ENCODE assay signal across 19 cellular contexts in the genomic region with DNA sequence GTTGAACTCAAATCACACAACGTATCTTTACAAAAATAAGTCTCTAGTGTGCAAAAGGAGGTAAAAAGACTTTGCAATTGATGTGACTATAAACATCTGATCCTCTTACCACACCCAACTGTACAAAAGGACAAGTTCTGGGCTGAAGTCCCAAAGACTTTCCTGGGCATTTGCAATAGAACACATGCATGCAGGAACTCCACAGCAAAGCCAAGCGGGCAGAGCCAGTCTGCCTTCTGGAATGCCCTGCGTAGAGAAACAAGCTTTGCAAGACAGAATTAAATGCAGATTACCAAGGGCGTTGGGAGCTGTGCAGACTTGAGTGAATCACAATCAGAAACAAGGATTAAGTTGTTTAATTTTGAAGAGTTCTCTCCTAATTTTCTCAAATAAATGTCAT.
DNase-seq lines count a peak whose midpoint lies in the region; ATAC-seq, FAIRE-seq and TF ChIP-seq lines count a peak whose summit lies in the region.
"Had no signal": no experiment of that assay in that cellular context is flagged by ENCODE, and none has a peak within 500 bp of the region (broad histone marks: within the 10 kb centered on the region; RNA-seq: fewer than 3 reads in every experiment).

No MANE protein-coding gene starts in this region.

- no peak overlapping the region for H3K4me2 ChIP-seq in HepG2 (ENCODE audit: low read depth, low read length)
- H3K4me2 ChIP-seq: BLaER1 treated with 17β-estradiol and CSF1 and Interleukin-3, amounts not matched to agents 10 nM and 100 nM had no signal

- no peaks in the 10 kb centered on the region for H3K9me3 ChIP-seq in suprapubic skin
- H3K9me3 ChIP-seq in HepG2 (ENCODE audit: low read length), result no peaks in the 10 kb centered on the region
- H3K9me3 ChIP-seq: BLaER1 treated with 17β-estradiol and CSF1 and Interleukin-3, amounts not matched to agents 10 nM and 100 nM had no signal

- no peaks in the 10 kb centered on the region for H4K20me1 ChIP-seq in HepG2 (ENCODE audit: insufficient read depth, low read length)
- H4K20me1 ChIP-seq: BLaER1 treated with 17β-estradiol and CSF1 and Interleukin-3, amounts not matched to agents 10 nM and 100 nM had no signal

- TF ChIP-seq EP300 in suprapubic skin (IDR thresholded peaks at IDR 0.05), result no peak
- TF ChIP-seq EP300 in HepG2 (IDR thresholded peaks at IDR 0.05; ENCODE audit: low read depth in 2 of 2, low read length in 2 of 2), result no peak
- TF ChIP-seq EP300 in HepG2 (CRISPR knock-in tag; IDR thresholded peaks at IDR 0.05; ENCODE audit: borderline replicate concordance), result no peak

- no peak for TF ChIP-seq RAD21 in HepG2 (CRISPR knock-in tag; IDR thresholded peaks at IDR 0.05)

- CTCF ChIA-PET in HepG2 (lab: Yijun Ruan, JAX; ENCODE audit: low intra/inter-chr PET ratio, low total read pairs), result no interaction called here

- DNase-seq in Right ventricle myocardium inferior (ENCODE audit: missing footprints) (no peak), cardiac septum (ENCODE audit: low spot score) (no peak), fibroblast of gingiva (ENCODE audit: low read depth) (peak; percentile 81), medulla oblongata (ENCODE audit: extremely low spot score) (peak; percentile 57), suprapubic skin (ENCODE audit: low spot score in 2 of 2) (no peak), HepG2 (ENCODE audit: low spot score) (no peak)
- DNase-seq in activated T-cell treated with anti-CD3 and anti-CD28 coated beads, Interleukin-2, amount 50 U/mL, for 1 hour, result no peak
- DNase-seq: DND-41, HCEC 1CT, NCI-H1436, NCI-H2081, SIG-M5 had no signal

- H2AFZ ChIP-seq in HepG2 (ENCODE audit: low read length), result no peak overlapping the region

- no peak overlapping the region for H3K4me3 ChIP-seq in suprapubic skin
- no peak overlapping the region for H3K4me3 ChIP-seq in HepG2 (replicated peaks in 1 of 3; ENCODE audit: insufficient read depth in 1 of 3, low read depth in 2 of 3, low read length in 3 of 3)
- H3K4me3 ChIP-seq: BLaER1 treated with 17β-estradiol and CSF1 and Interleukin-3, amounts not matched to agents 10 nM and 100 nM had no signal

- TF ChIP-seq POLR2A in suprapubic skin (IDR thresholded peaks at IDR 0.05) (no peak), HepG2 (IDR thresholded peaks at IDR 0.05; ENCODE audit: insufficient read depth in 1 of 2, low read depth in 2 of 2, low read length in 2 of 2) (no peak)

- peak; percentile 86 for ATAC-seq in Right ventricle myocardium inferior
- no peak for ATAC-seq in HG02678 (IDR thresholded peaks at IDR 0.05; ENCODE audit: unreplicated experiment)
- ATAC-seq in HepG2, result no peak

- WGBS in suprapubic skin, result 39% methylated on average over 4 of the region's 4 CpGs
- WGBS in HepG2 (ENCODE audit: low lambda C conversion rate), result 3% methylated on average over 4 of the region's 4 CpGs

- POLR2A ChIA-PET in HepG2 (lab: Yijun Ruan, JAX), result no interaction called here

- H3K36me3 ChIP-seq in suprapubic skin, result no peaks in the 10 kb centered on the region
- no peaks in the 10 kb centered on the region for H3K36me3 ChIP-seq in HepG2 (replicated peaks in 1 of 2; ENCODE audit: control insufficient read depth in 1 of 2, insufficient read depth in 2 of 2, low read length in 2 of 2)
- H3K36me3 ChIP-seq: BLaER1 treated with 17β-estradiol and CSF1 and Interleukin-3, amounts not matched to agents 10 nM and 100 nM had no signal

- peaks cover 12% of the 10 kb centered on the region for H3K4me1 ChIP-seq in suprapubic skin
- H3K4me1 ChIP-seq in HepG2 (ENCODE audit: insufficient read depth, low read length), result no peaks in the 10 kb centered on the region

- BruUV-seq in HepG2 (replicated peaks; lab: Mats Ljungman, UMichigan), result no TSS peak

- intact Hi-C loops in Right ventricle myocardium inferior (cut with DNase I) (no loop called here), cardiac septum (cut with DNase I) (no loop called here), HepG2 (cut with micrococcal nuclease; ENCODE audit: unreplicated experiment) (no loop called here)

- FAIRE-seq in HepG2 (lab: Jason Lieb, UNC), result no peak
- FAIRE-seq: G401.6, GM12891, GM18507, RCC 7860 had no signal

- H3K79me2 ChIP-seq in HepG2 (ENCODE audit: insufficient read depth, low read length), result no peaks in the 10 kb centered on the region

- in situ Hi-C loops in HepG2 (cut with HindIII; ENCODE audit: extremely low pct_ligation_motif_present, low pct_unique_long_range_greater_than_20kb), result loop anchor here (10.0 to 25.0 kb wide), 2 partner anchors 277 to 334 kb away; no protein-coding TSS in a partner anchor

- no peaks in the 10 kb centered on the region for H3K27me3 ChIP-seq in suprapubic skin
- H3K27me3 ChIP-seq in HepG2 (ENCODE audit: control insufficient read depth in 1 of 2, insufficient read depth in 2 of 2, low read length in 2 of 2), result no peaks in the 10 kb centered on the region
- H3K27me3 ChIP-seq: BLaER1 treated with 17β-estradiol and CSF1 and Interleukin-3, amounts not matched to agents 10 nM and 100 nM had no signal

- H3K27ac ChIP-seq in suprapubic skin (peak overlapping the region; percentile 10), HepG2 (ENCODE audit: extremely low read length, insufficient read depth, low read length) (no peak overlapping the region)
- H3K27ac ChIP-seq: 22Rv1; BLaER1 treated with 17β-estradiol and CSF1 and Interleukin-3, amounts not matched to agents 10 nM and 100 nM had no signal

- TF ChIP-seq CTCF in suprapubic skin (IDR thresholded peaks at IDR 0.05), result no peak
- TF ChIP-seq CTCF in HepG2 (CRISPR knock-in tag; IDR thresholded peaks at IDR 0.05), result no peak

- H3K9ac ChIP-seq in HepG2 (ENCODE audit: insufficient read depth, low read depth, low read length), result no peak overlapping the region
- H3K9ac ChIP-seq: BLaER1 treated with 17β-estradiol and CSF1 and Interleukin-3, amounts not matched to agents 10 nM and 100 nM had no signal

TF ChIP-seq in HepG2, 621 proteins besides CTCF, POLR2A, EP300 and RAD21:
- TF ChIP-seq ZSCAN30 (CRISPR knock-in tag; IDR thresholded peaks at IDR 0.05) (no peak), RXRB (CRISPR knock-in tag; IDR thresholded peaks at IDR 0.05; ENCODE audit: borderline replicate concordance) (no peak), REL (CRISPR knock-in tag; conservative IDR thresholded peaks at IDR 0.05) (no peak), CBX1 (IDR thresholded peaks at IDR 0.05; ENCODE audit: low read depth) (no peak), ISL2 (CRISPR knock-in tag; IDR thresholded peaks at IDR 0.05) (no peak), ZNF883 (CRISPR knock-in tag; IDR thresholded peaks at IDR 0.05; ENCODE audit: not compliant biosample characterization) (no peak), TBL1XR1 (IDR thresholded peaks at IDR 0.05; ENCODE audit: borderline replicate concordance, low read length, partially characterized antibody) (no peak), ZNF713 (CRISPR knock-in tag; IDR thresholded peaks at IDR 0.05) (no peak), PCBP1 (IDR thresholded peaks at IDR 0.05; ENCODE audit: borderline replicate concordance, low read depth, low read length) (no peak), RBM39 (IDR thresholded peaks at IDR 0.05; ENCODE audit: low read depth, low read length, poor library complexity, severe bottlenecking) (no peak), ZBTB20 (CRISPR knock-in tag; IDR thresholded peaks at IDR 0.05; ENCODE audit: borderline replicate concordance, low read depth) (no peak), ZNF460 (CRISPR knock-in tag; IDR thresholded peaks at IDR 0.05; ENCODE audit: borderline replicate concordance) (no peak)
- TF ChIP-seq, protein P1, sequence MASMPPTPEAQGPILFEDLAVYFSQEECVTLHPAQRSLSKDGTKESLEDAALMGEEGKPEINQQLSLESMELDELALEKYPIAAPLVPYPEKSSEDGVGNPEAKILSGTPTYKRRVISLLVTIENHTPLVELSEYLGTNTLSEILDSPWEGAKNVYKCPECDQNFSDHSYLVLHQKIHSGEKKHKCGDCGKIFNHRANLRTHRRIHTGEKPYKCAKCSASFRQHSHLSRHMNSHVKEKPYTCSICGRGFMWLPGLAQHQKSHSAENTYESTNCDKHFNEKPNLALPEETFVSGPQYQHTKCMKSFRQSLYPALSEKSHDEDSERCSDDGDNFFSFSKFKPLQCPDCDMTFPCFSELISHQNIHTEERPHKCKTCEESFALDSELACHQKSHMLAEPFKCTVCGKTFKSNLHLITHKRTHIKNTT (CRISPR knock-in tag; IDR thresholded peaks at IDR 0.05), result no peak
- TF ChIP-seq, protein P2, sequence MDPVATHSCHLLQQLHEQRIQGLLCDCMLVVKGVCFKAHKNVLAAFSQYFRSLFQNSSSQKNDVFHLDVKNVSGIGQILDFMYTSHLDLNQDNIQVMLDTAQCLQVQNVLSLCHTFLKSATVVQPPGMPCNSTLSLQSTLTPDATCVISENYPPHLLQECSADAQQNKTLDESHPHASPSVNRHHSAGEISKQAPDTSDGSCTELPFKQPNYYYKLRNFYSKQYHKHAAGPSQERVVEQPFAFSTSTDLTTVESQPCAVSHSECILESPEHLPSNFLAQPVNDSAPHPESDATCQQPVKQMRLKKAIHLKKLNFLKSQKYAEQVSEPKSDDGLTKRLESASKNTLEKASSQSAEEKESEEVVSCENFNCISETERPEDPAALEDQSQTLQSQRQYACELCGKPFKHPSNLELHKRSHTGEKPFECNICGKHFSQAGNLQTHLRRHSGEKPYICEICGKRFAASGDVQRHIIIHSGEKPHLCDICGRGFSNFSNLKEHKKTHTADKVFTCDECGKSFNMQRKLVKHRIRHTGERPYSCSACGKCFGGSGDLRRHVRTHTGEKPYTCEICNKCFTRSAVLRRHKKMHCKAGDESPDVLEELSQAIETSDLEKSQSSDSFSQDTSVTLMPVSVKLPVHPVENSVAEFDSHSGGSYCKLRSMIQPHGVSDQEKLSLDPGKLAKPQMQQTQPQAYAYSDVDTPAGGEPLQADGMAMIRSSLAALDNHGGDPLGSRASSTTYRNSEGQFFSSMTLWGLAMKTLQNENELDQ (CRISPR knock-in tag; IDR thresholded peaks at IDR 0.05; ENCODE audit: borderline replicate concordance), result no peak
- TF ChIP-seq, protein P3, sequence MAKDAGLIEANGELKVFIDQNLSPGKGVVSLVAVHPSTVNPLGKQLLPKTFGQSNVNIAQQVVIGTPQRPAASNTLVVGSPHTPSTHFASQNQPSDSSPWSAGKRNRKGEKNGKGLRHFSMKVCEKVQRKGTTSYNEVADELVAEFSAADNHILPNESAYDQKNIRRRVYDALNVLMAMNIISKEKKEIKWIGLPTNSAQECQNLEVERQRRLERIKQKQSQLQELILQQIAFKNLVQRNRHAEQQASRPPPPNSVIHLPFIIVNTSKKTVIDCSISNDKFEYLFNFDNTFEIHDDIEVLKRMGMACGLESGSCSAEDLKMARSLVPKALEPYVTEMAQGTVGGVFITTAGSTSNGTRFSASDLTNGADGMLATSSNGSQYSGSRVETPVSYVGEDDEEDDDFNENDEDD (CRISPR knock-in tag; IDR thresholded peaks at IDR 0.05; ENCODE audit: borderline replicate concordance), result no peak
- TF ChIP-seq, protein P4, sequence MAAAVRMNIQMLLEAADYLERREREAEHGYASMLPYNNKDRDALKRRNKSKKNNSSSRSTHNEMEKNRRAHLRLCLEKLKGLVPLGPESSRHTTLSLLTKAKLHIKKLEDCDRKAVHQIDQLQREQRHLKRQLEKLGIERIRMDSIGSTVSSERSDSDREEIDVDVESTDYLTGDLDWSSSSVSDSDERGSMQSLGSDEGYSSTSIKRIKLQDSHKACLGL (CRISPR knock-in tag; IDR thresholded peaks at IDR 0.05), result no peak

Comparison
In these comparisons a context has a peak if more than half of its experiments do, and no peak if none do; other contexts are left out.
1. DNase-seq: peak in fibroblast of gingiva (single experiment) and medulla oblongata (single experiment); none in Right ventricle myocardium inferior (single experiment), cardiac septum (single experiment), suprapubic skin (0 of 2), activated T-cell treated with anti-CD3 and anti-CD28 coated beads, Interleukin-2, amount 50 U/mL, for 1 hour (single experiment) and HepG2 (single experiment).